In the genomic region with DNA sequence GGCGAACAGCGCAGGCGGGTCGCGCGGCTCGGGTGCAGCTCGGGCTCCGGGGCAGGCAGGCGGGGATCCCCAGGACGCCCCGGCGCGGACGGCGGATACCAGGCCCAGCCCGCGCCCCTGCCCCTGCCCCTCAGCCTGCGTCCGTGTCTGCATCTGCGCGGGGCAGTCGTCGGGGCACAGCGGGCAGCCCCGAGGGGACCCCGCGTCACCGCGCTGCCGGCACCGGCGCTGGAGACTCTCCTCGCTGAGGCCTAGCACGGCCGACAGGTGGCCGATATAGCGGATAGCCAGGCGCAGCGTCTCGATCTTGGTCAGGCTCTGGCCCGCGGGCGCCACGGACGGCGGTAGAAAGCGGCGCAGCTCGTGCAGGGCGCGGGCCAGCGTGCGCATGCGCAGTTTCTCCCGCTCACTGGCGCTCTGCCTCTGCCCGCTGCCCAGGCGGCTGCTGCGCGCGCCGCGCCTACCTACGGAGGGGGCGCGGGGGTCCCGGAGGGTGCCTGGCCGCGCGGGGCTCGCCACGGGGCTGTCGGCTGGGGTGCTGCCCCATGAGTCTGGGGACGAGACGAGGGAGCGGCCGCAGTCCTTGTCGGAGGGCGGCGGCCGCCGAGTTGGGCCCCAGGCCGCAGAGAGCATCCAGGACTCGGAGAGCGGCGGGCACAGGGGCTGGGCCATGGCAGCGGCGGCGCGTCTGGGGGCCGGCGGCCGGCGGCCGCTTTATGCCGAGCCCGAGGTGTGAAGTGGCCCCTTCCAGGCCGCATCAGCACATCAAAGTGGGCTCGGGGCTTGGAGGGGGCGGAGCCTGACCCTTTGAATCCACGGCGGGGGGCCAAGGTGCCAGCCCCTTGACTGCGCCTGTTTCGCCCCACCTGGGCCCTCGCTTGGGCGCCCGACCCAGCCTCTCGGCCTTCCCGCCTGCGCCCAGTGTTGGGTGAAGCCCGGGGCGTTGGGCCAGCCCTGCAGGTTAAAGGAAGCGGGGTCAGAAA, we compare ENCODE assay signal across 1 cellular context.
TF ChIP-seq lines count a peak whose summit lies in the region.

A gene with protein sequence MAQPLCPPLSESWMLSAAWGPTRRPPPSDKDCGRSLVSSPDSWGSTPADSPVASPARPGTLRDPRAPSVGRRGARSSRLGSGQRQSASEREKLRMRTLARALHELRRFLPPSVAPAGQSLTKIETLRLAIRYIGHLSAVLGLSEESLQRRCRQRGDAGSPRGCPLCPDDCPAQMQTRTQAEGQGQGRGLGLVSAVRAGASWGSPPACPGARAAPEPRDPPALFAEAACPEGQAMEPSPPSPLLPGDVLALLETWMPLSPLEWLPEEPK (minus strand): TSS at position 690 of the 983 bp plus-strand sequence. CDS start 18 bp downstream, at position 672.

TF ChIP-seq in HepG2, 621 proteins besides CTCF, POLR2A, EP300 and RAD21 (continued from another document and continues in another):
- TF ChIP-seq ZBTB39 (CRISPR knock-in tag; IDR thresholded peaks at IDR 0.05), result no peak; the same call in 1 of the 2 replicates
- TF ChIP-seq ZFP36 (IDR thresholded peaks at IDR 0.05; ENCODE audit: borderline replicate concordance, low read depth, low read length, partially characterized antibody), result no peak
- TF ChIP-seq JARID2 (CRISPR knock-in tag; IDR thresholded peaks at IDR 0.05; ENCODE audit: insufficient replicate concordance), result no peak
- peak; percentile 60 for TF ChIP-seq BHLHE40 (IDR thresholded peaks at IDR 0.05; ENCODE audit: low read length)
- TF ChIP-seq, protein P1, sequence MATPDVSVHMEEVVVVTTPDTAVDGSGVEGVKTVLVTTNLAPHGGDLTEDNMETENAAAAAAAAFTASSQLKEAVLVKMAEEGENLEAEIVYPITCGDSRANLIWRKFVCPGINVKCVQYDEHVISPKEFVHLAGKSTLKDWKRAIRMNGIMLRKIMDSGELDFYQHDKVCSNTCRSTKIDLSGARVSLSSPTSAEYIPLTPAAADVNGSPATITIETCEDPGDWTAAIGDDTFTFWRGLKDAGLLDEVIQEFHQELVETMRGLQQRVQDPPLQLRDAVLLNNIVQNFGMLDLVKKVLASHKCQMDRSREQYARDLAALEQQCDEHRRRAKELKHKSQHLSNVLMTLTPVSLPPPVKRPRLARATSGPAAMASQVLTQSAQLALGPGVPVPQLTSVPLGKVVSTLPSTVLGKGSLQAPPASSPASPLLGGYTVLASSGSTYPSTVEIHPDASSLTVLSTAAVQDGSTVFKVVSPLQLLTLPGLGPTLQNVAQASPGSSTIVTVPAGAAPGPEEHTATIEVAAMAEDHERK (CRISPR knock-in tag; IDR thresholded peaks at IDR 0.05; ENCODE audit: low read depth), result no peak
- no peak; the same call in 1 of the 2 replicates for TF ChIP-seq GPN1 (CRISPR knock-in tag; IDR thresholded peaks at IDR 0.05; ENCODE audit: borderline replicate concordance)
- TF ChIP-seq ZNF24 (IDR thresholded peaks at IDR 0.05), result no peak
- TF ChIP-seq SOX13 (IDR thresholded peaks at IDR 0.05), result no peak
- peak in 1 of 2 experiments; percentile 29; a peak in 1 of 4 replicates for TF ChIP-seq SOX13 (CRISPR knock-in tag; conservative IDR thresholded peaks at IDR 0.05 in 1 of 2, IDR thresholded peaks at IDR 0.05 in 1 of 2)
- TF ChIP-seq ZNF430 (CRISPR knock-in tag; IDR thresholded peaks at IDR 0.05), result peak; percentile 38; the same call in 1 of the 2 replicates
- TF ChIP-seq AHR (CRISPR knock-in tag; IDR thresholded peaks at IDR 0.05), result no peak
- TF ChIP-seq ZNF503 (CRISPR knock-in tag; IDR thresholded peaks at IDR 0.05), result no peak
- TF ChIP-seq ZNF205 (CRISPR knock-in tag; IDR thresholded peaks at IDR 0.05), result 0 out of 2 replicates have a peak, but pooled peaks have one; percentile 30
- peak; percentile 63 for TF ChIP-seq MED1 (CRISPR knock-in tag; IDR thresholded peaks at IDR 0.05)
- TF ChIP-seq, protein P2, sequence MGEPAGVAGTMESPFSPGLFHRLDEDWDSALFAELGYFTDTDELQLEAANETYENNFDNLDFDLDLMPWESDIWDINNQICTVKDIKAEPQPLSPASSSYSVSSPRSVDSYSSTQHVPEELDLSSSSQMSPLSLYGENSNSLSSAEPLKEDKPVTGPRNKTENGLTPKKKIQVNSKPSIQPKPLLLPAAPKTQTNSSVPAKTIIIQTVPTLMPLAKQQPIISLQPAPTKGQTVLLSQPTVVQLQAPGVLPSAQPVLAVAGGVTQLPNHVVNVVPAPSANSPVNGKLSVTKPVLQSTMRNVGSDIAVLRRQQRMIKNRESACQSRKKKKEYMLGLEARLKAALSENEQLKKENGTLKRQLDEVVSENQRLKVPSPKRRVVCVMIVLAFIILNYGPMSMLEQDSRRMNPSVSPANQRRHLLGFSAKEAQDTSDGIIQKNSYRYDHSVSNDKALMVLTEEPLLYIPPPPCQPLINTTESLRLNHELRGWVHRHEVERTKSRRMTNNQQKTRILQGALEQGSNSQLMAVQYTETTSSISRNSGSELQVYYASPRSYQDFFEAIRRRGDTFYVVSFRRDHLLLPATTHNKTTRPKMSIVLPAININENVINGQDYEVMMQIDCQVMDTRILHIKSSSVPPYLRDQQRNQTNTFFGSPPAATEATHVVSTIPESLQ (CRISPR knock-in tag; conservative IDR thresholded peaks at IDR 0.05), result no peak
- peak; percentile 75; the same call in 1 of the 2 replicates for TF ChIP-seq ZFP37 (CRISPR knock-in tag; IDR thresholded peaks at IDR 0.05; ENCODE audit: borderline replicate concordance)
- TF ChIP-seq CC2D1A (CRISPR knock-in tag; IDR thresholded peaks at IDR 0.05), result no peak
- no peak for TF ChIP-seq PPARG (CRISPR knock-in tag; conservative IDR thresholded peaks at IDR 0.05)
- TF ChIP-seq GLI4 (CRISPR knock-in tag; IDR thresholded peaks at IDR 0.05; ENCODE audit: borderline replicate concordance), result no peak
- no peak for TF ChIP-seq ATF1 (CRISPR knock-in tag; IDR thresholded peaks at IDR 0.05)
- TF ChIP-seq TBP (CRISPR knock-in tag; IDR thresholded peaks at IDR 0.05), result no peak
- no peak for TF ChIP-seq ZNF710 (CRISPR knock-in tag; IDR thresholded peaks at IDR 0.05; ENCODE audit: borderline replicate concordance)
- TF ChIP-seq, protein P3, sequence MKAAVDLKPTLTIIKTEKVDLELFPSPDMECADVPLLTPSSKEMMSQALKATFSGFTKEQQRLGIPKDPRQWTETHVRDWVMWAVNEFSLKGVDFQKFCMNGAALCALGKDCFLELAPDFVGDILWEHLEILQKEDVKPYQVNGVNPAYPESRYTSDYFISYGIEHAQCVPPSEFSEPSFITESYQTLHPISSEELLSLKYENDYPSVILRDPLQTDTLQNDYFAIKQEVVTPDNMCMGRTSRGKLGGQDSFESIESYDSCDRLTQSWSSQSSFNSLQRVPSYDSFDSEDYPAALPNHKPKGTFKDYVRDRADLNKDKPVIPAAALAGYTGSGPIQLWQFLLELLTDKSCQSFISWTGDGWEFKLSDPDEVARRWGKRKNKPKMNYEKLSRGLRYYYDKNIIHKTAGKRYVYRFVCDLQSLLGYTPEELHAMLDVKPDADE (CRISPR knock-in tag; IDR thresholded peaks at IDR 0.05), result 0 out of 2 replicates have a peak, but pooled peaks have one; percentile 28
- TF ChIP-seq ZNF17 (CRISPR knock-in tag; IDR thresholded peaks at IDR 0.05), result no peak
- TF ChIP-seq MAFF (IDR thresholded peaks at IDR 0.05; ENCODE audit: low read depth, low read length), result no peak
- no peak for TF ChIP-seq HIC2 (CRISPR knock-in tag; IDR thresholded peaks at IDR 0.05; ENCODE audit: low read depth)
- no peak for TF ChIP-seq PBX2 (CRISPR knock-in tag; IDR thresholded peaks at IDR 0.05)
- TF ChIP-seq RFX3 (CRISPR knock-in tag; IDR thresholded peaks at IDR 0.05), result no peak
- TF ChIP-seq HMGA1 (CRISPR knock-in tag; conservative IDR thresholded peaks at IDR 0.05), result no peak
- TF ChIP-seq ZNF121 (CRISPR knock-in tag; IDR thresholded peaks at IDR 0.05), result no peak
- TF ChIP-seq ZNF207 (IDR thresholded peaks at IDR 0.05; ENCODE audit: borderline replicate concordance), result no peak
- TF ChIP-seq ZNF616 (CRISPR knock-in tag; IDR thresholded peaks at IDR 0.05; ENCODE audit: low read depth), result peak; percentile 68; the same call in 1 of the 2 replicates
